ENCODE assay signal across 1 cellular context in genomic region chr6:157608221-157609075, GRCh38.
TF ChIP-seq lines count a peak whose summit lies in the region.

No MANE protein-coding gene starts in this region.

TF ChIP-seq in GM23338, 12 proteins besides CTCF, POLR2A, EP300 and RAD21 (continued from another document):
- TF ChIP-seq REST (IDR thresholded peaks at IDR 0.05; ENCODE audit: unreplicated experiment) (no peak), CREB1 (CRISPR knock-in tag; IDR thresholded peaks at IDR 0.05; ENCODE audit: low read depth) (no peak), ZNF462 (CRISPR knock-in tag; IDR thresholded peaks at IDR 0.05) (no peak), POLR2AphosphoS5 (IDR thresholded peaks at IDR 0.05; ENCODE audit: low read depth) (no peak), ZNF114 (CRISPR knock-in tag; IDR thresholded peaks at IDR 0.05) (no peak), ZNF331 (CRISPR knock-in tag; IDR thresholded peaks at IDR 0.05; ENCODE audit: low read depth) (no peak)
TF ChIP-seq in GM23338: peak in this region for 0.
